20 cellular contexts compared by ENCODE assay signal in the genomic region with DNA sequence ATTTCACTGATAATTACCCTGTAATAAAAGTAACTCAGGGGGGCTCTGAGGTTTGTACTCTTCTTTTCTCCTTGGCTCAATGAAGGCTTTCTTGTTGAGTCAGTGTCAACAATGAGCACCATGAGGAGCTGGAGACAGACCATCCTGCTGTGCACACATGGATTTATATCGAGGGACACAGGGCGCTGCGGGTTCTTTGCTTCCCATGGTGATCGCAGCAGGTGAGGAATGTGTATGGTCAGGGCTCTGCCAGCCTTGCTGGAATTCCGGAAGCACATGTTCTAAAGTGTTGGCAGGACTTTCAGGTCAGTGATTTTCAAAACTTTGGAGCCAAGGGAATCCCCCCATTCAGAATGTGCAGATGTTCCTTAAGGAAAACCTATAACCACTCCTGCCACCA. TPM values are rescaled to one million over a fixed set of nuclear protein-coding genes. Genes with fewer than 3 reads are reported as not detected.
"Had no signal": no experiment of that assay in that cellular context is flagged by ENCODE, and none has a peak within 500 bp of the region (broad histone marks: within the 10 kb centered on the region; RNA-seq: fewer than 3 reads in every experiment).

No MANE protein-coding gene starts in this region.

- H3K4me1 ChIP-seq: esophagus squamous epithelium, parathyroid adenoma, prostate gland, suprapubic skin, upper lobe of left lung, uterus had no signal

- H3K4me3 Mint-ChIP-seq: effector memory CD8-positive, alpha-beta T cell; naive B cell; nephron had no signal

- H3K4me3 ChIP-seq: esophagus squamous epithelium, prostate gland, suprapubic skin, tibial artery, upper lobe of left lung, uterus had no signal

- H3K36me3 ChIP-seq: esophagus squamous epithelium, prostate gland, suprapubic skin, tibial artery, upper lobe of left lung, uterus had no signal

- H3K27ac ChIP-seq: epithelial cell of prostate, esophagus squamous epithelium, parathyroid adenoma, prostate gland, suprapubic skin, tibial artery, upper lobe of left lung, uterus had no signal

- H3K9me3 Mint-ChIP-seq: effector memory CD8-positive, alpha-beta T cell had no signal

- H3K4me1 Mint-ChIP-seq: naive B cell had no signal

- H2AFZ ChIP-seq: parathyroid adenoma had no signal

- H3K27me3 Mint-ChIP-seq: naive B cell had no signal

- H3K27ac Mint-ChIP-seq: effector memory CD8-positive, alpha-beta T cell; naive B cell; nephron had no signal

- H3K9ac ChIP-seq: parathyroid adenoma had no signal

- H3K9me3 ChIP-seq: esophagus squamous epithelium, prostate gland, suprapubic skin, upper lobe of left lung, uterus had no signal

- DNase-seq: effector memory CD8-positive, alpha-beta T cell; esophagus squamous epithelium; foreskin fibroblast; kidney; left colon; mesendoderm; naive B cell; small intestine; stimulated activated CD4-positive, alpha-beta T cell treated with anti-CD3 and anti-CD28 coated beads, Interleukin-12 subunit alpha, Interleukin-12 subunit beta, amount 100 ng/mL, for 4 hours; stimulated activated naive CD4-positive, alpha-beta T cell; upper lobe of left lung; uterus had no signal

- H3K79me2 ChIP-seq: parathyroid adenoma had no signal

- FAIRE-seq: kidney, small intestine had no signal

- ATAC-seq: effector memory CD8-positive, alpha-beta T cell; left colon; sciatic nerve had no signal

- H3K27me3 ChIP-seq: esophagus squamous epithelium, suprapubic skin, tibial artery, upper lobe of left lung, uterus had no signal

RNA-seq across cellular contexts. Expression of a gene that starts 27.1 kb away (rescaled TPM):
- total RNA-seq: lung microvascular endothelial cell had no signal
